Comparison of ENCODE assay signal across 34 cellular contexts in genomic region chr3:13208706-13209295, GRCh38.
"Had no signal": no experiment of that assay in that cellular context is flagged by ENCODE, and none has a peak within 500 bp of the region (broad histone marks: within the 10 kb centered on the region; RNA-seq: fewer than 3 reads in every experiment).

No MANE protein-coding gene starts in this region.

- H3K36me3 ChIP-seq: adrenal gland, breast epithelium, MG63 had no signal

- H3K4me3 ChIP-seq: adrenal gland, body of pancreas, breast epithelium, MG63 had no signal

- ATAC-seq: activated naive CD4-positive, alpha-beta T cell treated with anti-CD3 and anti-CD28 coated beads, Interleukin-2, amount 50 U/mL, for 72 hours; body of pancreas; PC-3; Right ventricle myocardium inferior; SK-N-SH treated with all-trans-retinoic acid at 6 μM for 48 hours had no signal

- H3K27me3 ChIP-seq: body of pancreas had no signal

- H3K4me3 Mint-ChIP-seq: activated B cell treated with CpG ODN at 0.5 μM for 24 hours; activated CD4-positive, alpha-beta memory T cell treated with anti-CD3 and anti-CD28 coated beads for 36 hours had no signal

- H3K36me3 Mint-ChIP-seq: activated CD4-positive, alpha-beta memory T cell treated with anti-CD3 and anti-CD28 coated beads for 36 hours; activated naive CD4-positive, alpha-beta T cell treated with anti-CD3 and anti-CD28 coated beads, Interleukin-2, amount 50 U/mL, for 72 hours had no signal

- H3K9me3 Mint-ChIP-seq: activated B cell treated with CpG ODN at 0.5 μM for 24 hours; activated CD4-positive, alpha-beta memory T cell treated with anti-CD3 and anti-CD28 coated beads for 36 hours; activated naive CD4-positive, alpha-beta T cell treated with anti-CD3 and anti-CD28 coated beads, Interleukin-2, amount 50 U/mL, for 72 hours had no signal

- DNase-seq: activated B cell treated with CpG ODN at 0.5 μM for 24 hours; activated CD4-positive, alpha-beta memory T cell treated with anti-CD3 and anti-CD28 coated beads for 36 hours; activated CD4-positive, alpha-beta T cell treated with anti-CD3 and anti-CD28 coated beads for 4 hours; activated CD4-positive, alpha-beta T cell treated with anti-CD3 and anti-CD28 coated beads, Interleukin-2, amount 50 U/mL, for 1 hour; activated CD4-positive, CD25-positive, alpha-beta regulatory T cell treated with anti-CD3 and anti-CD28 coated beads, Interleukin-2, amount 50 U/mL, for 72 hours; activated CD8-positive, alpha-beta memory T cell treated with anti-CD3 and anti-CD28 coated beads, Interleukin-2, amount 50 U/mL, for 48 hours; activated effector memory CD4-positive, alpha-beta T cell treated with Interleukin-2 at 50 U/mL for 16 hours; activated naive CD4-positive, alpha-beta T cell; activated T-cell treated with anti-CD3 and anti-CD28 coated beads, Interleukin-2, amount 50 U/mL, for 48 hours; adrenal gland; body of pancreas; Kasumi-1; KG1; MG63; NCI-H1048; NCI-H1105 treated with DMSO at 0.1 percent for 48 hours; NCI-H1436; NCI-H1694; NCI-H1930; NCI-H2081 treated with DMSO at 0.1 percent for 48 hours; NCI-H226; NCI-H446 treated with DMSO at 0.1 percent for 48 hours; PC-3; SIG-M5; SW 1271; T-helper 1 cell; T-helper 2 cell; T-helper 9 cell had no signal

- H3K9me3 ChIP-seq: adrenal gland, body of pancreas, breast epithelium, MG63 had no signal

- H3K4me1 ChIP-seq: adrenal gland, body of pancreas, breast epithelium had no signal

- H3K27ac ChIP-seq: adrenal gland, body of pancreas, breast epithelium, RWPE1, VCaP had no signal

- H3K27ac Mint-ChIP-seq: activated B cell treated with CpG ODN at 0.5 μM for 24 hours; activated CD4-positive, alpha-beta memory T cell treated with anti-CD3 and anti-CD28 coated beads for 36 hours; activated naive CD4-positive, alpha-beta T cell treated with anti-CD3 and anti-CD28 coated beads, Interleukin-2, amount 50 U/mL, for 72 hours had no signal
